8 cellular contexts compared by ENCODE assay signal in genomic region chr2:218271865-218272530, GRCh38. TPM values are rescaled to one million over a fixed set of nuclear protein-coding genes. Genes with fewer than 3 reads are reported as not detected.
DNase-seq lines count a peak whose midpoint lies in the region; ATAC-seq and TF ChIP-seq lines count a peak whose summit lies in the region.

No MANE protein-coding gene starts in this region.

- no peak for ATAC-seq in HG03159 (IDR thresholded peaks at IDR 0.05; ENCODE audit: unreplicated experiment)

- H3F3A ChIP-seq in Loucy (ENCODE audit: low read depth) (no peaks in the 10 kb centered on the region), neural progenitor cell (ENCODE audit: low read depth) (peaks cover 13% of the 10 kb centered on the region)

- H3K9ac ChIP-seq in Loucy (ENCODE audit: low read depth, low read length, poor library complexity, severe bottlenecking) (peak overlapping the region; percentile 76), neural progenitor cell (no peak overlapping the region)

- TF ChIP-seq CTCF in BE2C (IDR thresholded peaks at IDR 0.05; ENCODE audit: low read depth, low read length) = no peak
- no peak for TF ChIP-seq CTCF in Loucy (conservative IDR thresholded peaks at IDR 0.05; ENCODE audit: low read length)
- no peak for TF ChIP-seq CTCF in neural progenitor cell (IDR thresholded peaks at IDR 0.05)

- no peaks in the 10 kb centered on the region for H3K9me2 ChIP-seq in Loucy (replicated peaks; ENCODE audit: low read depth, low read length)

- no peaks in the 10 kb centered on the region for H3K4me1 ChIP-seq in BE2C
- peaks cover 31% of the 10 kb centered on the region for H3K4me1 ChIP-seq in Loucy (ENCODE audit: insufficient read depth, low read length, poor library complexity, severe bottlenecking)
- peaks cover 12% of the 10 kb centered on the region for H3K4me1 ChIP-seq in neural progenitor cell

- H2AFZ ChIP-seq in Loucy (ENCODE audit: low read length) = no peak overlapping the region
- H2AFZ ChIP-seq in neural progenitor cell (replicated peaks) = no peak overlapping the region

- DNase-seq in BE2C = no peak
- DNase-seq in neural progenitor cell (ENCODE audit: low spot score) = no peak
- no peak for DNase-seq in C1 segment of cervical spinal cord (lab: John Stamatoyannopoulos, UW)
- DNase-seq in NOMO-1 treated with dmso at 0.1 percent for 144 hours (lab: John Stamatoyannopoulos, UW; ENCODE audit: unreplicated experiment) = no peak
- DNase-seq in iPS-NIHi11 (ENCODE audit: low spot score) = no peak

- H3K27ac Mint-ChIP-seq in dendritic cell treated with granulocyte-macrophage colony-stimulating factor and Interleukin-4, amounts not matched to agents 40 ng/mL and 50 ng/mL, for 4 days = peak overlapping the region; percentile 89
- H3K27ac Mint-ChIP-seq in neural progenitor cell = no peak overlapping the region

- intact Hi-C loops in dendritic cell treated with granulocyte-macrophage colony-stimulating factor and Interleukin-4, amounts not matched to agents 40 ng/mL and 50 ng/mL, for 4 days (cut with micrococcal nuclease) = loop anchor here (2.0 to 5.0 kb wide), 2 partner anchors 15 to 295 kb away; partner anchors contain the start of genes CNOT9 and USP37

- peaks cover 11% of the 10 kb centered on the region for H3K36me3 ChIP-seq in BE2C
- peaks cover 18% of the 10 kb centered on the region; the same call in 1 of the 2 replicates for H3K36me3 ChIP-seq in Loucy (ENCODE audit: insufficient read depth, low read length)
- no peaks in the 10 kb centered on the region for H3K36me3 ChIP-seq in neural progenitor cell

- no peak overlapping the region for H3K4me3 Mint-ChIP-seq in dendritic cell treated with granulocyte-macrophage colony-stimulating factor and Interleukin-4, amounts not matched to agents 40 ng/mL and 50 ng/mL, for 4 days
- peak overlapping the region; percentile 95 for H3K4me3 Mint-ChIP-seq in neural progenitor cell

- H3K27ac ChIP-seq in neural progenitor cell = no peak overlapping the region

- peaks cover 35% of the 10 kb centered on the region for H3K79me2 ChIP-seq in Loucy (ENCODE audit: insufficient read depth, low read length)
- H3K79me2 ChIP-seq in neural progenitor cell (ENCODE audit: low read depth) = peaks cover 27% of the 10 kb centered on the region

- H3K27me3 ChIP-seq in BE2C (no peaks in the 10 kb centered on the region), Loucy (ENCODE audit: insufficient read depth, low read length, poor library complexity, severe bottlenecking) (no peaks in the 10 kb centered on the region), neural progenitor cell (no peaks in the 10 kb centered on the region)

- H3K9me3 Mint-ChIP-seq in dendritic cell treated with granulocyte-macrophage colony-stimulating factor and Interleukin-4, amounts not matched to agents 40 ng/mL and 50 ng/mL, for 4 days = no peaks in the 10 kb centered on the region
- no peaks in the 10 kb centered on the region for H3K9me3 Mint-ChIP-seq in neural progenitor cell

- H3K4me1 Mint-ChIP-seq in dendritic cell treated with granulocyte-macrophage colony-stimulating factor and Interleukin-4, amounts not matched to agents 40 ng/mL and 50 ng/mL, for 4 days (ENCODE audit: low read depth) = peaks cover 69% of the 10 kb centered on the region
- H3K4me1 Mint-ChIP-seq in neural progenitor cell = peaks cover 27% of the 10 kb centered on the region

- H3K4me3 ChIP-seq in BE2C (ENCODE audit: low read depth, low read length) (peak overlapping the region; percentile 99), Loucy (ENCODE audit: low read length, poor library complexity, severe bottlenecking) (peak overlapping the region; percentile 84), neural progenitor cell (peak overlapping the region; percentile 89)

- H3K36me3 Mint-ChIP-seq in dendritic cell treated with granulocyte-macrophage colony-stimulating factor and Interleukin-4, amounts not matched to agents 40 ng/mL and 50 ng/mL, for 4 days (ENCODE audit: low read depth) = peaks cover 88% of the 10 kb centered on the region
- peaks cover 7% of the 10 kb centered on the region for H3K36me3 Mint-ChIP-seq in neural progenitor cell

- H4K20me1 ChIP-seq in Loucy (ENCODE audit: insufficient read depth, low read length, poor library complexity, severe bottlenecking) (peaks cover 17% of the 10 kb centered on the region), neural progenitor cell (ENCODE audit: low read depth) (peaks cover 13% of the 10 kb centered on the region)

- H3K4me2 ChIP-seq in Loucy (ENCODE audit: low read depth, low read length, poor library complexity, severe bottlenecking) (peak overlapping the region; percentile 88), neural progenitor cell (peak overlapping the region; percentile 91)

- H3K9me3 ChIP-seq in BE2C = no peaks in the 10 kb centered on the region
- no peaks in the 10 kb centered on the region for H3K9me3 ChIP-seq in Loucy (ENCODE audit: insufficient read depth, low read depth, low read length)
- no peaks in the 10 kb centered on the region for H3K9me3 ChIP-seq in neural progenitor cell (ENCODE audit: low read depth)

- H3K27me3 Mint-ChIP-seq in dendritic cell treated with granulocyte-macrophage colony-stimulating factor and Interleukin-4, amounts not matched to agents 40 ng/mL and 50 ng/mL, for 4 days = no peaks in the 10 kb centered on the region
- H3K27me3 Mint-ChIP-seq in neural progenitor cell (ENCODE audit: insufficient read depth, low read depth) = peaks cover 3% of the 10 kb centered on the region

RNA-seq across cellular contexts. Expression of gene PNKD, which starts 1.7 kb away (rescaled TPM):
- 212 TPM for polyA plus RNA-seq in BE2C (2012; ENCODE audit: insufficient read depth, insufficient read length, low read depth)
- 13.5 and 31.1 TPM in 2 replicates for total RNA-seq in neural progenitor cell (ENCODE audit: low replicate concordance)

RNA-seq across cellular contexts. Expression of gene AAMP, which starts 2.1 kb away (rescaled TPM):
- polyA plus RNA-seq in BE2C (2012; ENCODE audit: insufficient read depth, insufficient read length, low read depth) = 322 TPM
- total RNA-seq in neural progenitor cell (ENCODE audit: low replicate concordance) = 90.4 and 151 TPM in 2 replicates

RNA-seq across cellular contexts. Expression of gene GPBAR1, which starts 11.2 kb away (rescaled TPM):
- polyA plus RNA-seq in BE2C (2012; ENCODE audit: insufficient read depth, insufficient read length, low read depth) = 6.8 TPM
- total RNA-seq in neural progenitor cell (ENCODE audit: low replicate concordance) = 0.09 TPM in 1 of 2 replicates, not detected in the other

RNA-seq across cellular contexts. Expression of gene TMBIM1, which starts 20.3 kb away (rescaled TPM):
- polyA plus RNA-seq in BE2C (2012; ENCODE audit: insufficient read depth, insufficient read length, low read depth) = 3.5 TPM
- total RNA-seq in neural progenitor cell (ENCODE audit: low replicate concordance) = 11.1 and 14.1 TPM in 2 replicates

RNA-seq across cellular contexts. Expression of gene ARPC2, which starts 55.0 kb away (rescaled TPM):
- 275 TPM for polyA plus RNA-seq in BE2C (2012; ENCODE audit: insufficient read depth, insufficient read length, low read depth)
- 151 and 155 TPM in 2 replicates for total RNA-seq in neural progenitor cell (ENCODE audit: low replicate concordance)
